10 cellular contexts compared by ENCODE assay signal in the genomic region with DNA sequence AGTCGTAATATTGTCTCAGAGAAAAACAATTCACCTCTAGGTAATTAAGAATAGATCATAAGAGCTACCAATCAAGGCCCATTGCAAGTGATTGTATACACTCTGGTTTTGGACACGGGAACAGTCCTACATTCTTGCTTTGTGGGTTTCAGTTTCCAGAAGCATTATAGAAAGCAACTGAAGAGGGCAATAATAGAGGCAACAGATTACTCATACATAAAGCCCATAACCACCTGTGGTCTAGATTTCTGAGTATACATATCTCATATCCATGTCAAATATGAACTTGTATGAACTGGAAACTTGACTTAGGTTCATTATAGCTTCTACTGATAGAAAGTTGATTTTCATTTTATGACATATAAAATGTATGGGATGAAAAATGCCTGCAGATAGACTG.
DNase-seq lines count a peak whose midpoint lies in the region; ATAC-seq and TF ChIP-seq lines count a peak whose summit lies in the region.
"Had no signal": no experiment of that assay in that cellular context is flagged by ENCODE, and none has a peak within 500 bp of the region (broad histone marks: within the 10 kb centered on the region; RNA-seq: fewer than 3 reads in every experiment).

No MANE protein-coding gene starts in this region.

- POLR2A ChIA-PET in activated CD8-positive, alpha-beta T cell treated with anti-CD3 and anti-CD28 coated beads for 36 hours (lab: Charles Lee) = interaction anchor here (1.3 kb wide), 1 partner anchor 104 kb away, joined by 4 read pairs; no protein-coding TSS in a partner anchor

- no peaks in the 10 kb centered on the region for H3K27me3 Mint-ChIP-seq in activated CD8-positive, alpha-beta T cell treated with anti-CD3 and anti-CD28 coated beads for 36 hours

- peaks cover 53% of the 10 kb centered on the region for H3K36me3 Mint-ChIP-seq in activated CD8-positive, alpha-beta T cell treated with anti-CD3 and anti-CD28 coated beads for 36 hours (ENCODE audit: low read depth)

- CTCF ChIA-PET in activated CD8-positive, alpha-beta T cell treated with anti-CD3 and anti-CD28 coated beads for 36 hours (lab: Charles Lee) = interaction anchor here (0.9 to 1.3 kb wide), 6 partner anchors 13 to 109 kb away, joined by 3 read pairs; no protein-coding TSS in a partner anchor

- TF ChIP-seq CTCF in activated CD8-positive, alpha-beta T cell treated with anti-CD3 and anti-CD28 coated beads for 36 hours (IDR thresholded peaks at IDR 0.05) = no peak

- peak; percentile 17 for DNase-seq in activated CD8-positive, alpha-beta T cell treated with anti-CD3 and anti-CD28 coated beads for 36 hours
- DNase-seq in retina (no peak), NCI-H2171 (lab: John Stamatoyannopoulos, UW) (no peak), NCI-H69 (lab: John Stamatoyannopoulos, UW) (no peak), OCI-M2 (lab: John Stamatoyannopoulos, UW; ENCODE audit: unreplicated experiment) (no peak)
- DNase-seq: DMS 273 treated with DMSO at 0.1 percent for 48 hours, NCI-H1694 had no signal

- peaks cover 1% of the 10 kb centered on the region for H3K9me3 Mint-ChIP-seq in activated CD8-positive, alpha-beta T cell treated with anti-CD3 and anti-CD28 coated beads for 36 hours

- H3K27ac Mint-ChIP-seq in activated CD8-positive, alpha-beta T cell treated with anti-CD3 and anti-CD28 coated beads for 36 hours = no peak overlapping the region

- intact Hi-C loops in activated CD8-positive, alpha-beta T cell treated with anti-CD3 and anti-CD28 coated beads for 36 hours (cut with micrococcal nuclease) = no loop called here

- H3K4me1 Mint-ChIP-seq in activated CD8-positive, alpha-beta T cell treated with anti-CD3 and anti-CD28 coated beads for 36 hours (ENCODE audit: low read depth) = peaks cover 27% of the 10 kb centered on the region

- H3K4me3 Mint-ChIP-seq in activated CD8-positive, alpha-beta T cell treated with anti-CD3 and anti-CD28 coated beads for 36 hours = no peak overlapping the region

- peak; percentile 86 for ATAC-seq in GM18520 (IDR thresholded peaks at IDR 0.05; ENCODE audit: unreplicated experiment)
- ATAC-seq in GM19467 (IDR thresholded peaks at IDR 0.05; ENCODE audit: unreplicated experiment) = peak; percentile 97
- peak; percentile 96 for ATAC-seq in HG03039 (IDR thresholded peaks at IDR 0.05; ENCODE audit: unreplicated experiment)
- peak; percentile 93 for ATAC-seq in activated CD8-positive, alpha-beta T cell treated with anti-CD3 and anti-CD28 coated beads for 36 hours
